Comparison of ENCODE assay signal across 8 cellular contexts in the genomic region with DNA sequence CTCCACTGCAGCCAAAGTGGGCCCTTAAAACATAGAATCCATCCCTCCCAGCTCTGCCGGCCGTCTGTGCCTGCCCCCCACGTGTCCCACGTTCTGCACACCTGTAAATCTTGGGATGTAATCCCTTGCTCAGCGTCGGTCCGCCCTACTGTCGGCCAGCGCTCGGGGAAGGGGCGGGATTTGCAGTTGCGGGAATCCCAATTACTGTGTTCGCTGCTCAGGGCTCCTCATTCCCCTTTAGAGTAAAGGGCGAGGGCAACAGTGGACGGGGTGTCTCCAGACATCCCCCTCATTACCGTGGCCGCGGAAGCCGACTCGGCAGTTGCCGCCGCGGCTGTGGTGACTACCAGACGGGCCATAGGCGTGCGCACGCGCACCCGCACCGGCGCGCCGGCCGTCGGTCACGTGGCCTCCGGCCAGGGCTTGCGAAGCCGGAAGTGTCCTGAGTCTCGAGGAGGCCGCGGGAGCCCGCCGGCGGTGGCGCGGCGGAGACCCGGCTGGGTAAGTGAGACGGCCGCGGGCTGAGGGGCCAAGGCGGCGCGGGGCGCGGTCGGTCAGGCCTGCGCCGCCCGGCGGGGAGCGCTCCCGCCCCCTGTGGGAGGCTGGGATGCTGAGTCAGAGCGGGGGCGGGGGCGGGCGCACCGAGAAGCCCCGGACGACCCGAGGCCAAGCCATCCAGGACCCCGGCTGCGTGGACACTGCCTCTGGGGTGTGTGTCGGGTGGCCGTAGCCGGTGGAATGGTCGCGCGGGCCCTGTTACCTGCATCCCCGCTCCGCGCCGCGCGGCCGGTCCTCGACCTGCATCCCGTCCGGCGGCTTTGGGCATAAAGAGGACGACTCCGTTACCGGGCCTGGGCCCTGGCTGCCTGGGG. TPM values are rescaled to one million over a fixed set of nuclear protein-coding genes. Genes with fewer than 3 reads are reported as not detected.
DNase-seq lines count a peak whose midpoint lies in the region; ATAC-seq and TF ChIP-seq lines count a peak whose summit lies in the region.

Gene TBK1, plus strand, starts transcription at position 434 of the 872 bp plus-strand sequence. CDS start 3,751 bp downstream, outside the sequence.

- H4K20me1 ChIP-seq in BLaER1 treated with 17β-estradiol and CSF1 and Interleukin-3, amounts not matched to agents 10 nM and 100 nM, result peaks cover 0 to 43% (median 20%) of the 10 kb centered on the region in 11 experiments; a peak in 13 of 22 replicates

- H3K36me3 ChIP-seq in BLaER1 treated with 17β-estradiol and CSF1 and Interleukin-3, amounts not matched to agents 10 nM and 100 nM, result peaks cover 25 to 53% (median 31%) of the 10 kb centered on the region in 11 experiments
- H3K36me3 ChIP-seq in ectodermal cell (ENCODE audit: control insufficient read depth, insufficient read depth, low read length) (peaks cover 3% of the 10 kb centered on the region), lung (ENCODE audit: control insufficient read depth in 2 of 2, insufficient read depth in 2 of 2, low read length in 2 of 2) (peaks cover 4 to 10% of the 10 kb centered on the region in 2 donors)

- no peaks in the 10 kb centered on the region for H3K9me3 ChIP-seq in BLaER1 treated with 17β-estradiol and CSF1 and Interleukin-3, amounts not matched to agents 10 nM and 100 nM (replicated peaks in 1 of 11)
- no peaks in the 10 kb centered on the region for H3K9me3 ChIP-seq in ectodermal cell (ENCODE audit: control insufficient read depth, low read length)
- H3K9me3 ChIP-seq in lung (ENCODE audit: control insufficient read depth in 2 of 2, insufficient read depth in 1 of 2, low read length in 1 of 2), result no peaks in the 10 kb centered on the region

- H3K9ac ChIP-seq in BLaER1 treated with 17β-estradiol and CSF1 and Interleukin-3, amounts not matched to agents 10 nM and 100 nM, result peak within 1 kb of the TSS; percentile 91 to 99 (median 95)

- ATAC-seq in HG03432 (IDR thresholded peaks at IDR 0.05; ENCODE audit: unreplicated experiment) (peak; percentile 95), lung (ENCODE audit: insufficient read depth, low FRiP score) (peak; percentile 93)

- peak within 1 kb of the TSS; percentile 81 to 93 (median 88) for H3K4me2 ChIP-seq in BLaER1 treated with 17β-estradiol and CSF1 and Interleukin-3, amounts not matched to agents 10 nM and 100 nM

- DNase-seq in NCI-H69 (lab: John Stamatoyannopoulos, UW) (peak; percentile 98), lung (ENCODE audit: low spot score) (peak; percentile 92)
- peak; percentile 72 to 79 for DNase-seq in activated CD4-positive, alpha-beta T cell treated with anti-CD3 and anti-CD28 coated beads, Interleukin-2, amount 50 U/mL, for 48 hours
- peak; percentile 48 to 54 (median 49) for DNase-seq in stimulated activated CD4-positive, alpha-beta T cell treated with anti-CD3 and anti-CD28 coated beads, TNF-alpha, amount 100 ng/mL, for 48 hours (ENCODE audit: low read depth in 3 of 3)

- TF ChIP-seq POLR2A in GM19193 (IDR thresholded peaks at IDR 0.05; ENCODE audit: extremely low read depth, insufficient read depth, insufficient read length), result peak; percentile 90

- WGBS in ectodermal cell, 2 experiments, result 0% methylated on average over 94 of the region's 94 CpGs
- 0% methylated on average over 86 to 94 of the region's 94 CpGs for WGBS in lung, 2 donors

- no peaks in the 10 kb centered on the region for H3K27me3 ChIP-seq in BLaER1 treated with 17β-estradiol and CSF1 and Interleukin-3, amounts not matched to agents 10 nM and 100 nM
- H3K27me3 ChIP-seq in ectodermal cell (ENCODE audit: control insufficient read depth, insufficient read depth, low read length, poor library complexity, severe bottlenecking) (no peaks in the 10 kb centered on the region), lung (ENCODE audit: control insufficient read depth, insufficient read depth) (no peaks in the 10 kb centered on the region)

- peaks cover 20 to 51% (median 31%) of the 10 kb centered on the region in 10 experiments for H3K4me1 ChIP-seq in BLaER1 treated with 17β-estradiol and CSF1 and Interleukin-3, amounts not matched to agents 10 nM and 100 nM
- H3K4me1 ChIP-seq in ectodermal cell (ENCODE audit: control insufficient read depth, insufficient read depth, low read length), result no peaks in the 10 kb centered on the region
- peaks cover 0 to 3% of the 10 kb centered on the region in 2 donors for H3K4me1 ChIP-seq in lung (ENCODE audit: control insufficient read depth in 2 of 2, insufficient read depth in 2 of 2, low read length in 2 of 2)

- H3K27ac ChIP-seq in BLaER1 treated with 17β-estradiol and CSF1 and Interleukin-3, amounts not matched to agents 10 nM and 100 nM, result peak within 1 kb of the TSS; percentile 90 to 99 (median 96)
- peak within 1 kb of the TSS; percentile 45 for H3K27ac ChIP-seq in ectodermal cell (ENCODE audit: insufficient read depth, low read depth, low read length, poor library complexity, severe bottlenecking)
- H3K27ac ChIP-seq in lung (ENCODE audit: low read depth in 1 of 2, low read length in 1 of 2), result peak within 1 kb of the TSS; percentile 94 to 99

- peak within 1 kb of the TSS; percentile 81 to 98 (median 96) for H3K4me3 ChIP-seq in BLaER1 treated with 17β-estradiol and CSF1 and Interleukin-3, amounts not matched to agents 10 nM and 100 nM
- H3K4me3 ChIP-seq in ectodermal cell (ENCODE audit: insufficient read depth, low read depth, low read length) (peak within 1 kb of the TSS; percentile 93), lung (peak within 1 kb of the TSS; percentile 81)

- no peak for TF ChIP-seq CTCF in lung (IDR thresholded peaks at IDR 0.05; ENCODE audit: control extremely low read depth, extremely low read depth)

RNA-seq across cellular contexts. Expression of gene TBK1, which starts in this region (rescaled TPM):
- polyA plus RNA-seq in ectodermal cell (2013, experiment 1 of 4), result 27.7 TPM
- 31.6 TPM for polyA plus RNA-seq in ectodermal cell (2013, experiment 2 of 4)
- 18.5 TPM for polyA plus RNA-seq in ectodermal cell (2013, experiment 3 of 4)
- polyA plus RNA-seq in ectodermal cell (2013, experiment 4 of 4), result 20.8 TPM
- 10 to 100 TPM; 16.8 to 50.1 TPM for total RNA-seq in lung
- polyA plus RNA-seq in lung, result 10 to 100 TPM; 14.5 to 20.7 TPM

Comparison
In these comparisons a context has a peak if more than half of its experiments do, and no peak if none do; other contexts are left out.
1. Peak in every context shown above with its lines: DNase-seq, ATAC-seq, H3K4me3 ChIP-seq and H3K27ac ChIP-seq.
2. H3K27ac ChIP-seq: peak in every context shown above with its lines; median percentile 96 in lung; 96 in BLaER1 treated with 17β-estradiol and CSF1 and Interleukin-3, amounts not matched to agents 10 nM and 100 nM; 45 in ectodermal cell.